Comparison of ENCODE assay signal across 9 cellular contexts in genomic region chr15:75699961-75700874, GRCh38. TPM values are rescaled to one million over a fixed set of nuclear protein-coding genes. Genes with fewer than 3 reads are reported as not detected.
DNase-seq lines count a peak whose midpoint lies in the region; ATAC-seq and TF ChIP-seq lines count a peak whose summit lies in the region.
"Not testable (repeated sequence)": the region's sequence is repeated elsewhere in the genome, so short reads cannot be mapped to it uniquely, and the experiment has no call there.
"Had no signal": no experiment of that assay in that cellular context is flagged by ENCODE, and none has a peak within 500 bp of the region (broad histone marks: within the 10 kb centered on the region; RNA-seq: fewer than 3 reads in every experiment).

No MANE protein-coding gene starts in this region.

- not testable (repeated sequence) for H3K36me3 ChIP-seq in BLaER1 treated with 17β-estradiol and CSF1 and Interleukin-3, amounts not matched to agents 10 nM and 100 nM; right lobe of liver

- not testable (repeated sequence) for H3K4me3 Mint-ChIP-seq in activated CD4-positive, alpha-beta memory T cell treated with anti-CD3 and anti-CD28 coated beads for 36 hours

- H3K9me3 ChIP-seq in BLaER1 treated with 17β-estradiol and CSF1 and Interleukin-3, amounts not matched to agents 10 nM and 100 nM (replicated peaks in 1 of 11); right lobe of liver: not testable (repeated sequence)

- TF ChIP-seq CTCF in right lobe of liver (IDR thresholded peaks at IDR 0.05), result not testable (repeated sequence)

- H4K20me1 ChIP-seq in BLaER1 treated with 17β-estradiol and CSF1 and Interleukin-3, amounts not matched to agents 10 nM and 100 nM, result not testable (repeated sequence)

- peak overlapping the region; percentile 90 to 100 (median 100) for H3K4me2 ChIP-seq in BLaER1 treated with 17β-estradiol and CSF1 and Interleukin-3, amounts not matched to agents 10 nM and 100 nM

- DNase-seq in NCI-H69 (lab: John Stamatoyannopoulos, UW) (peak; percentile 74), right lobe of liver (peak in 1 of 3 donors; percentile 61)
- peak; percentile 51 for DNase-seq in activated CD4-positive, alpha-beta memory T cell treated with anti-CD3 and anti-CD28 coated beads for 36 hours
- DNase-seq in stimulated activated CD4-positive, alpha-beta T cell treated with anti-CD3 and anti-CD28 coated beads, Interleukin-1b, Interleukin-23, amount 100 ng/mL, for 48 hours, result peak; percentile 18

- H3K4me3 ChIP-seq in BLaER1 treated with 17β-estradiol and CSF1 and Interleukin-3, amounts not matched to agents 10 nM and 100 nM, result peak overlapping the region in 9 of 10 experiments; percentile 21 to 61 (median 49); a peak in 13 of 20 replicates
- H3K4me3 ChIP-seq in right lobe of liver, result not testable (repeated sequence)

- H3K27me3 ChIP-seq in BLaER1 treated with 17β-estradiol and CSF1 and Interleukin-3, amounts not matched to agents 10 nM and 100 nM; right lobe of liver: not testable (repeated sequence)

- H3K27ac Mint-ChIP-seq in activated CD4-positive, alpha-beta memory T cell treated with anti-CD3 and anti-CD28 coated beads for 36 hours, result not testable (repeated sequence)

- H3K9ac ChIP-seq in BLaER1 treated with 17β-estradiol and CSF1 and Interleukin-3, amounts not matched to agents 10 nM and 100 nM, result peak overlapping the region; percentile 52 to 87 (median 81); a peak in 21 of 22 replicates

- peak overlapping the region in 10 of 11 experiments; percentile 75 to 95 (median 92); a peak in 20 of 22 replicates for H3K27ac ChIP-seq in BLaER1 treated with 17β-estradiol and CSF1 and Interleukin-3, amounts not matched to agents 10 nM and 100 nM
- not testable (repeated sequence) for H3K27ac ChIP-seq in right lobe of liver

- POLR2A ChIA-PET in activated CD4-positive, alpha-beta memory T cell treated with anti-CD3 and anti-CD28 coated beads for 36 hours (lab: Charles Lee), result not testable (repeated sequence)

- ATAC-seq in GM19467 (IDR thresholded peaks at IDR 0.05; ENCODE audit: unreplicated experiment) (peak; percentile 45), HG03432 (IDR thresholded peaks at IDR 0.05; ENCODE audit: unreplicated experiment) (peak; percentile 41), esophagus mucosa (peak; percentile 3), right lobe of liver (peak; percentile 36 to 65 (median 50))

- WGBS in right lobe of liver (ENCODE audit: insufficient coverage, low coverage, low lambda C conversion rate, missing lambda C conversion rate), result 42% methylated on average over 5 of the region's 17 CpGs

- not testable (repeated sequence) for H3K9me3 Mint-ChIP-seq in activated CD4-positive, alpha-beta memory T cell treated with anti-CD3 and anti-CD28 coated beads for 36 hours

- TF ChIP-seq POLR2A in right lobe of liver (IDR thresholded peaks at IDR 0.05), result not testable (repeated sequence)

- not testable (repeated sequence) for H3K27me3 Mint-ChIP-seq in activated CD4-positive, alpha-beta memory T cell treated with anti-CD3 and anti-CD28 coated beads for 36 hours

- intact Hi-C loops in activated CD4-positive, alpha-beta memory T cell treated with anti-CD3 and anti-CD28 coated beads for 36 hours (cut with micrococcal nuclease); right lobe of liver (cut with DNase I): not testable (repeated sequence)

- not testable (repeated sequence) for H3K4me1 Mint-ChIP-seq in activated CD4-positive, alpha-beta memory T cell treated with anti-CD3 and anti-CD28 coated beads for 36 hours (ENCODE audit: low read depth)

- peaks cover 88 to 93% (median 91%) of the 10 kb centered on the region in 10 experiments for H3K4me1 ChIP-seq in BLaER1 treated with 17β-estradiol and CSF1 and Interleukin-3, amounts not matched to agents 10 nM and 100 nM
- not testable (repeated sequence) for H3K4me1 ChIP-seq in right lobe of liver

- CTCF ChIA-PET in activated CD4-positive, alpha-beta memory T cell treated with anti-CD3 and anti-CD28 coated beads for 36 hours (lab: Charles Lee), result not testable (repeated sequence)

- not testable (repeated sequence) for H3K36me3 Mint-ChIP-seq in activated CD4-positive, alpha-beta memory T cell treated with anti-CD3 and anti-CD28 coated beads for 36 hours

RNA-seq across cellular contexts. Expression of gene CSPG4, which starts 12.4 kb away (rescaled TPM):
- total RNA-seq in activated CD4-positive, alpha-beta memory T cell treated with anti-CD3 and anti-CD28 coated beads for 36 hours, result not detected
- total RNA-seq in esophagus mucosa, result 1.9 TPM
- under 1 TPM; 0.12 to 0.29 (median 0.20) TPM for total RNA-seq in right lobe of liver
- total RNA-seq: CD4-positive, CD25-positive, alpha-beta regulatory T cell had no signal

RNA-seq across cellular contexts. Expression of gene SNX33, which starts 52.5 kb away (rescaled TPM):
- total RNA-seq in activated CD4-positive, alpha-beta memory T cell treated with anti-CD3 and anti-CD28 coated beads for 36 hours, result 1 to 10 TPM; 3.0 to 3.2 TPM
- total RNA-seq in esophagus mucosa (24.7 TPM), right lobe of liver (10 to 100 TPM; 12.0 to 17.2 (median 14.2) TPM)
